14 cellular contexts compared by ENCODE assay signal in genomic region chr14:24079521-24080141, GRCh38. TPM values are rescaled to one million over a fixed set of nuclear protein-coding genes. Genes with fewer than 3 reads are reported as not detected.
A peak's percentile ranks its signal among the peaks of the same experiment; 100 is the strongest.
DNase-seq lines count a peak whose midpoint lies in the region; ATAC-seq, FAIRE-seq and TF ChIP-seq lines count a peak whose summit lies in the region.
"Had no signal": no experiment of that assay in that cellular context is flagged by ENCODE, and none has a peak within 500 bp of the region (broad histone marks: within the 10 kb centered on the region; RNA-seq: fewer than 3 reads in every experiment).

No MANE protein-coding gene starts in this region.

- no peak overlapping the region for H3K27ac Mint-ChIP-seq in endodermal cell
- no peak overlapping the region for H3K27ac Mint-ChIP-seq in activated CD4-positive, alpha-beta memory T cell treated with anti-CD3 and anti-CD28 coated beads, Interleukin-2, amount 10 ng/mL, durations not matched to agents 7 days and 5 days

- H3K9ac ChIP-seq in HepG2 (ENCODE audit: insufficient read depth, low read depth, low read length): no peak overlapping the region
- no peak overlapping the region for H3K9ac ChIP-seq in endodermal cell (ENCODE audit: extremely low read depth, low read length, poor library complexity, severe bottlenecking)

- peaks cover 37% of the 10 kb centered on the region for H3K4me1 ChIP-seq in HepG2 (ENCODE audit: insufficient read depth, low read length)
- peaks cover 0 to 23% (median 12%) of the 10 kb centered on the region in 4 donors for H3K4me1 ChIP-seq in right lobe of liver
- peaks cover 16% of the 10 kb centered on the region for H3K4me1 ChIP-seq in endodermal cell (ENCODE audit: control insufficient read depth, insufficient read depth, low read length)
- H3K4me1 ChIP-seq in ovary (ENCODE audit: insufficient read depth): no peaks in the 10 kb centered on the region

- H3K4me3 Mint-ChIP-seq in endodermal cell: no peak overlapping the region
- H3K4me3 Mint-ChIP-seq in activated CD4-positive, alpha-beta memory T cell treated with anti-CD3 and anti-CD28 coated beads, Interleukin-2, amount 10 ng/mL, durations not matched to agents 7 days and 5 days: no peak overlapping the region

- H3K27me3 ChIP-seq in HepG2 (ENCODE audit: control insufficient read depth in 1 of 2, insufficient read depth in 2 of 2, low read length in 2 of 2) (peaks cover 17 to 72% of the 10 kb centered on the region in 2 experiments), right lobe of liver (no peaks in the 10 kb centered on the region), endodermal cell (ENCODE audit: control insufficient read depth, insufficient read depth, low read length, poor library complexity, severe bottlenecking) (peaks cover 53% of the 10 kb centered on the region), ovary (no peaks in the 10 kb centered on the region)
- H3K27me3 ChIP-seq: MG63 had no signal

- H3K36me3 Mint-ChIP-seq in endodermal cell (ENCODE audit: low read depth): no peaks in the 10 kb centered on the region
- H3K36me3 Mint-ChIP-seq in activated CD4-positive, alpha-beta memory T cell treated with anti-CD3 and anti-CD28 coated beads, Interleukin-2, amount 10 ng/mL, durations not matched to agents 7 days and 5 days (ENCODE audit: low read depth): no peaks in the 10 kb centered on the region

- H4K20me1 ChIP-seq in HepG2 (ENCODE audit: insufficient read depth, low read length): no peaks in the 10 kb centered on the region

- H3K4me3 ChIP-seq in HepG2 (replicated peaks in 1 of 3; ENCODE audit: insufficient read depth in 1 of 3, low read depth in 2 of 3, low read length in 3 of 3): no peak overlapping the region
- H3K4me3 ChIP-seq in right lobe of liver: no peak overlapping the region
- H3K4me3 ChIP-seq in endodermal cell (ENCODE audit: low read length): no peak overlapping the region
- no peak overlapping the region for H3K4me3 ChIP-seq in ovary
- H3K4me3 ChIP-seq: MG63 had no signal

- no peaks in the 10 kb centered on the region for H3K79me2 ChIP-seq in HepG2 (ENCODE audit: insufficient read depth, low read length)

- no peaks in the 10 kb centered on the region for H3K36me3 ChIP-seq in HepG2 (replicated peaks in 1 of 2; ENCODE audit: control insufficient read depth in 1 of 2, insufficient read depth in 2 of 2, low read length in 2 of 2)
- no peaks in the 10 kb centered on the region for H3K36me3 ChIP-seq in right lobe of liver
- no peaks in the 10 kb centered on the region for H3K36me3 ChIP-seq in endodermal cell (ENCODE audit: control insufficient read depth, insufficient read depth, low read length)
- H3K36me3 ChIP-seq in ovary: no peaks in the 10 kb centered on the region
- H3K36me3 ChIP-seq: MG63 had no signal

- DNase-seq in HepG2 (ENCODE audit: low spot score) (no peak), right lobe of liver (no peak), NCI-H82 treated with DMSO at 0.1 percent for 48 hours (lab: John Stamatoyannopoulos, UW; ENCODE audit: unreplicated experiment) (peak; percentile 94), endodermal cell (peak; percentile 89), pons (ENCODE audit: low spot score) (no peak), ovary (no peak)
- no peak for DNase-seq in activated CD4-positive, alpha-beta memory T cell treated with anti-CD3 and anti-CD28 coated beads, Interleukin-2, amount 10 ng/mL, durations not matched to agents 7 days and 5 days
- DNase-seq: MG63 had no signal

- peaks cover 47% of the 10 kb centered on the region for H3K27me3 Mint-ChIP-seq in endodermal cell (ENCODE audit: insufficient read depth)
- H3K27me3 Mint-ChIP-seq in activated CD4-positive, alpha-beta memory T cell treated with anti-CD3 and anti-CD28 coated beads, Interleukin-2, amount 10 ng/mL, durations not matched to agents 7 days and 5 days: peaks cover 11% of the 10 kb centered on the region

- TF ChIP-seq POLR2A in HepG2 (IDR thresholded peaks at IDR 0.05; ENCODE audit: insufficient read depth in 1 of 2, low read depth in 2 of 2, low read length in 2 of 2) (no peak), right lobe of liver (IDR thresholded peaks at IDR 0.05) (no peak), ovary (IDR thresholded peaks at IDR 0.05) (no peak)

- TF ChIP-seq CTCF in HepG2 (CRISPR knock-in tag; IDR thresholded peaks at IDR 0.05) (no peak), right lobe of liver (IDR thresholded peaks at IDR 0.05) (no peak), endodermal cell (conservative IDR thresholded peaks at IDR 0.05) (no peak), ovary (IDR thresholded peaks at IDR 0.05) (no peak)

- no peak for TF ChIP-seq RAD21 in HepG2 (CRISPR knock-in tag; IDR thresholded peaks at IDR 0.05)

- no peak for FAIRE-seq in HepG2 (lab: Jason Lieb, UNC)
- FAIRE-seq: bronchial epithelial cell, GM12892 had no signal

- CTCF ChIA-PET in HepG2 (lab: Yijun Ruan, JAX; ENCODE audit: low intra/inter-chr PET ratio, low total read pairs): no interaction called here
- CTCF ChIA-PET in activated CD4-positive, alpha-beta memory T cell treated with anti-CD3 and anti-CD28 coated beads, Interleukin-2, amount 10 ng/mL, durations not matched to agents 7 days and 5 days (lab: Charles Lee): interaction anchor here (1.0 to 4.3 kb wide), 7 partner anchors 13 to 253 kb away, joined by 3 to 82 read pairs (median 8); partner anchors contain the start of genes IRF9 and PCK2

- H3K9me3 Mint-ChIP-seq in endodermal cell: no peaks in the 10 kb centered on the region
- no peaks in the 10 kb centered on the region for H3K9me3 Mint-ChIP-seq in activated CD4-positive, alpha-beta memory T cell treated with anti-CD3 and anti-CD28 coated beads, Interleukin-2, amount 10 ng/mL, durations not matched to agents 7 days and 5 days

- POLR2A ChIA-PET in HepG2 (lab: Yijun Ruan, JAX): interaction anchor here (1.0 to 4.9 kb wide), 8 partner anchors 15 to 133 kb away, joined by 3 to 131 read pairs (median 9); partner anchors contain the start of genes CARMIL3, CHMP4A, DCAF11 and EMC9
- POLR2A ChIA-PET in activated CD4-positive, alpha-beta memory T cell treated with anti-CD3 and anti-CD28 coated beads, Interleukin-2, amount 10 ng/mL, durations not matched to agents 7 days and 5 days (lab: Charles Lee): interaction anchor here (0.7 to 5.1 kb wide), 14 partner anchors 8 to 351 kb away, joined by 3 to 105 read pairs (median 11); partner anchors contain the start of genes CPNE6, DCAF11, EMC9 and IRF9

- in situ Hi-C loops in HepG2 (cut with HindIII; ENCODE audit: extremely low pct_ligation_motif_present, low pct_unique_long_range_greater_than_20kb): no loop called here

- TF ChIP-seq EP300 in HepG2 (IDR thresholded peaks at IDR 0.05; ENCODE audit: low read depth in 2 of 2, low read length in 2 of 2): no peak
- TF ChIP-seq EP300 in HepG2 (CRISPR knock-in tag; IDR thresholded peaks at IDR 0.05; ENCODE audit: borderline replicate concordance): no peak
- TF ChIP-seq EP300 in ovary (IDR thresholded peaks at IDR 0.05): no peak

- H3K9me3 ChIP-seq in HepG2 (ENCODE audit: low read length): no peaks in the 10 kb centered on the region
- H3K9me3 ChIP-seq in right lobe of liver: no peaks in the 10 kb centered on the region
- no peaks in the 10 kb centered on the region for H3K9me3 ChIP-seq in endodermal cell (ENCODE audit: control insufficient read depth, low read length)
- no peaks in the 10 kb centered on the region for H3K9me3 ChIP-seq in ovary
- H3K9me3 ChIP-seq: MG63 had no signal

- no TSS peak for BruUV-seq in HepG2 (replicated peaks; lab: Mats Ljungman, UMichigan)

- ATAC-seq in HepG2 (no peak), right lobe of liver (no peak), GM18870 (IDR thresholded peaks at IDR 0.05; ENCODE audit: unreplicated experiment) (no peak)

- intact Hi-C loops in HepG2 (cut with micrococcal nuclease; ENCODE audit: unreplicated experiment) (no loop called here), right lobe of liver (cut with DNase I) (no loop called here), ovary (cut with DNase I) (no loop called here)

- H3K4me2 ChIP-seq in HepG2 (ENCODE audit: low read depth, low read length): no peak overlapping the region

- no peak overlapping the region for H3K27ac ChIP-seq in HepG2 (ENCODE audit: extremely low read length, insufficient read depth, low read length)
- H3K27ac ChIP-seq in right lobe of liver: no peak overlapping the region
- H3K27ac ChIP-seq in endodermal cell (ENCODE audit: low read depth, low read length): peak overlapping the region; percentile 73
- no peak overlapping the region for H3K27ac ChIP-seq in ovary

- H2AFZ ChIP-seq in HepG2 (ENCODE audit: low read length): no peak overlapping the region

- peaks cover 31% of the 10 kb centered on the region for H3K4me1 Mint-ChIP-seq in endodermal cell
- peaks cover 42% of the 10 kb centered on the region for H3K4me1 Mint-ChIP-seq in activated CD4-positive, alpha-beta memory T cell treated with anti-CD3 and anti-CD28 coated beads, Interleukin-2, amount 10 ng/mL, durations not matched to agents 7 days and 5 days

- WGBS in HepG2 (ENCODE audit: low lambda C conversion rate): 56% methylated on average over 8 of the region's 8 CpGs
- 88% methylated on average over 3 of the region's 8 CpGs for WGBS in right lobe of liver (ENCODE audit: insufficient coverage, low coverage, low lambda C conversion rate, missing lambda C conversion rate)
- 82 to 84% methylated on average over 6 to 8 of the region's 8 CpGs for WGBS in endodermal cell (ENCODE audit: insufficient coverage in 1 of 2, insufficient read length in 1 of 2), 2 experiments
- 86 to 90% (median 90%) methylated on average over 8 of the region's 8 CpGs for WGBS in ovary, 3 donors

RNA-seq across cellular contexts. Expression of gene CPNE6, which starts 8.3 kb away (rescaled TPM):
- not detected in 2 replicates for total RNA-seq in HepG2 (2016; rRNA removed; fragmentation: Illumina TruSeq; extraction: Trizol)
- not detected in 2 replicates for total RNA-seq in HepG2 (2016; cell fraction: cytosol; rRNA removed; fragmentation: Illumina TruSeq; extraction: Trizol; ENCODE audit: low read depth)
- total RNA-seq in HepG2 (2016; cell fraction: insoluble cytoplasmic fraction; rRNA removed; fragmentation: Illumina TruSeq; extraction: Trizol): not detected in 2 replicates
- total RNA-seq in HepG2 (2016; cell fraction: membrane; rRNA removed; fragmentation: Illumina TruSeq; extraction: Trizol): not detected in 2 replicates
- not detected in 2 replicates for total RNA-seq in HepG2 (2016; cell fraction: nucleus; rRNA removed; fragmentation: Illumina TruSeq; extraction: Trizol)
- 0.03 TPM in 1 of 2 replicates, not detected in the other for polyA plus RNA-seq in HepG2 (2011; rRNA removed)
- polyA plus RNA-seq in HepG2 (2011; cell fraction: cytosol; rRNA removed): not detected in 2 replicates
- polyA plus RNA-seq in HepG2 (2011; cell fraction: nucleus; rRNA removed): 0.06 and 0.16 TPM in 2 replicates
- polyA plus RNA-seq in HepG2 (2012): 0.05 TPM in 1 of 2 replicates, not detected in the other
- not detected in 2 replicates for polyA plus RNA-seq in HepG2 (2016; cell fraction: cytosol; fragmentation: Illumina TruSeq; extraction: Trizol; ENCODE audit: low read depth)
- not detected in 2 replicates for polyA plus RNA-seq in HepG2 (2016; cell fraction: insoluble cytoplasmic fraction; fragmentation: Illumina TruSeq; extraction: Trizol; ENCODE audit: low read depth)
- not detected in 2 replicates for polyA plus RNA-seq in HepG2 (2016; cell fraction: membrane; fragmentation: Illumina TruSeq; extraction: Trizol; ENCODE audit: low read depth)
- not detected in 2 replicates for polyA plus RNA-seq in HepG2 (2016; cell fraction: nucleus; fragmentation: Illumina TruSeq; extraction: Trizol; ENCODE audit: insufficient read depth, low read depth)
- polyA minus RNA-seq in HepG2 (2011; rRNA and poly(A)+ RNA removed; ENCODE audit: low replicate concordance): 0.16 TPM in 1 of 2 replicates, not detected in the other
- polyA minus RNA-seq in HepG2 (2011; cell fraction: cytosol; rRNA and poly(A)+ RNA removed): not detected in 2 replicates
- polyA minus RNA-seq in HepG2 (2011; cell fraction: nucleus; rRNA and poly(A)+ RNA removed): not detected in 2 replicates
- under 1 TPM in 4 of 6 experiments, not detected in 2; 0.09 to 0.40 (median 0.18) TPM for total RNA-seq in right lobe of liver
- total RNA-seq in endodermal cell: not detected
- polyA plus RNA-seq in endodermal cell (2013, experiment 1 of 2): not detected
- polyA plus RNA-seq in endodermal cell (2013, experiment 2 of 2): not detected
- total RNA-seq in activated CD4-positive, alpha-beta memory T cell treated with anti-CD3 and anti-CD28 coated beads, Interleukin-2, amount 10 ng/mL, durations not matched to agents 7 days and 5 days: not detected
- total RNA-seq in ovary: under 1 TPM in 1 of 7 donors, not detected in 6; 0.71 TPM
- polyA plus RNA-seq in ovary: under 1 TPM; 0.08 to 0.55 TPM
- total RNA-seq: bronchial epithelial cell, liver, SK-MEL-5 had no signal
- polyA plus RNA-seq: CD14-positive monocyte had no signal

RNA-seq across cellular contexts. Expression of gene PCK2, which starts 14.5 kb away (rescaled TPM):
- total RNA-seq in HepG2 (2016; rRNA removed; fragmentation: Illumina TruSeq; extraction: Trizol) (118 and 129 TPM in 2 replicates), right lobe of liver (100 to 1,000 TPM; 124 to 615 (median 240) TPM), endodermal cell (10 to 100 TPM; 37.7 to 42.8 TPM), ovary (10 to 100 TPM in 1 of 7 donors, 1 to 10 TPM in 6; 2.4 to 66.8 (median 5.4) TPM)
- total RNA-seq in HepG2 (2016; cell fraction: cytosol; rRNA removed; fragmentation: Illumina TruSeq; extraction: Trizol; ENCODE audit: low read depth): 29.7 and 32.7 TPM in 2 replicates
- total RNA-seq in HepG2 (2016; cell fraction: insoluble cytoplasmic fraction; rRNA removed; fragmentation: Illumina TruSeq; extraction: Trizol): 112 and 129 TPM in 2 replicates
- 38.2 and 39.1 TPM in 2 replicates for total RNA-seq in HepG2 (2016; cell fraction: membrane; rRNA removed; fragmentation: Illumina TruSeq; extraction: Trizol)
- total RNA-seq in HepG2 (2016; cell fraction: nucleus; rRNA removed; fragmentation: Illumina TruSeq; extraction: Trizol): 96.7 and 121 TPM in 2 replicates
- polyA plus RNA-seq in HepG2 (2011; rRNA removed) (272 and 316 TPM in 2 replicates), ovary (1 to 10 TPM; 3.1 to 5.6 TPM)
- polyA plus RNA-seq in HepG2 (2011; cell fraction: cytosol; rRNA removed): 238 and 309 TPM in 2 replicates
- polyA plus RNA-seq in HepG2 (2011; cell fraction: nucleus; rRNA removed): 309 TPM in 2 replicates
- polyA plus RNA-seq in HepG2 (2012): 216 and 286 TPM in 2 replicates
- polyA plus RNA-seq in HepG2 (2016; cell fraction: cytosol; fragmentation: Illumina TruSeq; extraction: Trizol; ENCODE audit: low read depth): 19.2 and 20.8 TPM in 2 replicates
- polyA plus RNA-seq in HepG2 (2016; cell fraction: insoluble cytoplasmic fraction; fragmentation: Illumina TruSeq; extraction: Trizol; ENCODE audit: low read depth): 122 and 140 TPM in 2 replicates
- 27.1 and 31.0 TPM in 2 replicates for polyA plus RNA-seq in HepG2 (2016; cell fraction: membrane; fragmentation: Illumina TruSeq; extraction: Trizol; ENCODE audit: low read depth)
- polyA plus RNA-seq in HepG2 (2016; cell fraction: nucleus; fragmentation: Illumina TruSeq; extraction: Trizol; ENCODE audit: insufficient read depth, low read depth): 172 and 175 TPM in 2 replicates
- polyA minus RNA-seq in HepG2 (2011; rRNA and poly(A)+ RNA removed; ENCODE audit: low replicate concordance): 87.1 and 691 TPM in 2 replicates
- 204 and 209 TPM in 2 replicates for polyA minus RNA-seq in HepG2 (2011; cell fraction: cytosol; rRNA and poly(A)+ RNA removed)
- 128 and 158 TPM in 2 replicates for polyA minus RNA-seq in HepG2 (2011; cell fraction: nucleus; rRNA and poly(A)+ RNA removed)
- 26.6 TPM for polyA plus RNA-seq in endodermal cell (2013, experiment 1 of 2)
- polyA plus RNA-seq in endodermal cell (2013, experiment 2 of 2): 16.0 TPM
- 10 to 100 TPM; 88.5 to 90.6 TPM for total RNA-seq in activated CD4-positive, alpha-beta memory T cell treated with anti-CD3 and anti-CD28 coated beads, Interleukin-2, amount 10 ng/mL, durations not matched to agents 7 days and 5 days

RNA-seq across cellular contexts. Expression of gene CARMIL3, which starts 27.8 kb away (rescaled TPM):
- total RNA-seq in HepG2 (2016; rRNA removed; fragmentation: Illumina TruSeq; extraction: Trizol) (0.13 and 0.27 TPM in 2 replicates), right lobe of liver (1 to 10 TPM in 1 of 6 experiments, under 1 TPM in 5; 0.18 to 1.9 (median 0.29) TPM), endodermal cell (1 to 10 TPM; 2.1 to 4.4 TPM), ovary (1 to 10 TPM in 1 of 7 donors, under 1 TPM in 5, not detected in 1; 0.08 to 1.3 (median 0.37) TPM)
- total RNA-seq in HepG2 (2016; cell fraction: cytosol; rRNA removed; fragmentation: Illumina TruSeq; extraction: Trizol; ENCODE audit: low read depth): 0.18 TPM in 1 of 2 replicates, not detected in the other
- total RNA-seq in HepG2 (2016; cell fraction: insoluble cytoplasmic fraction; rRNA removed; fragmentation: Illumina TruSeq; extraction: Trizol): 0.12 and 0.41 TPM in 2 replicates
- 0.03 and 0.15 TPM in 2 replicates for total RNA-seq in HepG2 (2016; cell fraction: membrane; rRNA removed; fragmentation: Illumina TruSeq; extraction: Trizol)
- 0.47 and 0.65 TPM in 2 replicates for total RNA-seq in HepG2 (2016; cell fraction: nucleus; rRNA removed; fragmentation: Illumina TruSeq; extraction: Trizol)
- polyA plus RNA-seq in HepG2 (2011; rRNA removed) (0.55 and 0.85 TPM in 2 replicates), ovary (under 1 TPM; 0.08 to 0.10 TPM)
- polyA plus RNA-seq in HepG2 (2011; cell fraction: cytosol; rRNA removed): 0.13 and 0.21 TPM in 2 replicates
- 7.7 and 8.1 TPM in 2 replicates for polyA plus RNA-seq in HepG2 (2011; cell fraction: nucleus; rRNA removed)
- 0.16 and 0.34 TPM in 2 replicates for polyA plus RNA-seq in HepG2 (2012)
- polyA plus RNA-seq in HepG2 (2016; cell fraction: cytosol; fragmentation: Illumina TruSeq; extraction: Trizol; ENCODE audit: low read depth): 0.03 TPM in 2 replicates
- 0.19 and 0.23 TPM in 2 replicates for polyA plus RNA-seq in HepG2 (2016; cell fraction: insoluble cytoplasmic fraction; fragmentation: Illumina TruSeq; extraction: Trizol; ENCODE audit: low read depth)
- polyA plus RNA-seq in HepG2 (2016; cell fraction: membrane; fragmentation: Illumina TruSeq; extraction: Trizol; ENCODE audit: low read depth): 0.05 TPM in 2 replicates
- polyA plus RNA-seq in HepG2 (2016; cell fraction: nucleus; fragmentation: Illumina TruSeq; extraction: Trizol; ENCODE audit: insufficient read depth, low read depth): 1.6 and 2.9 TPM in 2 replicates
- polyA minus RNA-seq in HepG2 (2011; rRNA and poly(A)+ RNA removed; ENCODE audit: low replicate concordance): 0.14 and 3.1 TPM in 2 replicates
- 0.20 and 0.44 TPM in 2 replicates for polyA minus RNA-seq in HepG2 (2011; cell fraction: cytosol; rRNA and poly(A)+ RNA removed)
- 0.77 and 2.9 TPM in 2 replicates for polyA minus RNA-seq in HepG2 (2011; cell fraction: nucleus; rRNA and poly(A)+ RNA removed)
- 11.8 TPM for polyA plus RNA-seq in endodermal cell (2013, experiment 1 of 2)
- polyA plus RNA-seq in endodermal cell (2013, experiment 2 of 2): 8.0 TPM
- 1 to 10 TPM; 3.7 to 4.2 TPM for total RNA-seq in activated CD4-positive, alpha-beta memory T cell treated with anti-CD3 and anti-CD28 coated beads, Interleukin-2, amount 10 ng/mL, durations not matched to agents 7 days and 5 days
- total RNA-seq: bronchial epithelial cell had no signal
- polyA plus RNA-seq: CD14-positive monocyte had no signal

RNA-seq across cellular contexts. Expression of gene DCAF11, which starts 34.9 kb away (rescaled TPM):
- 257 and 342 TPM in 2 replicates for total RNA-seq in HepG2 (2016; rRNA removed; fragmentation: Illumina TruSeq; extraction: Trizol)
- 34.1 and 39.6 TPM in 2 replicates for total RNA-seq in HepG2 (2016; cell fraction: cytosol; rRNA removed; fragmentation: Illumina TruSeq; extraction: Trizol; ENCODE audit: low read depth)
- 258 and 327 TPM in 2 replicates for total RNA-seq in HepG2 (2016; cell fraction: insoluble cytoplasmic fraction; rRNA removed; fragmentation: Illumina TruSeq; extraction: Trizol)
- 160 and 166 TPM in 2 replicates for total RNA-seq in HepG2 (2016; cell fraction: membrane; rRNA removed; fragmentation: Illumina TruSeq; extraction: Trizol)
- total RNA-seq in HepG2 (2016; cell fraction: nucleus; rRNA removed; fragmentation: Illumina TruSeq; extraction: Trizol): 174 and 191 TPM in 2 replicates
- polyA plus RNA-seq in HepG2 (2011; rRNA removed): 150 and 176 TPM in 2 replicates
- 134 and 153 TPM in 2 replicates for polyA plus RNA-seq in HepG2 (2011; cell fraction: cytosol; rRNA removed)
- polyA plus RNA-seq in HepG2 (2011; cell fraction: nucleus; rRNA removed): 221 and 233 TPM in 2 replicates
- 123 and 142 TPM in 2 replicates for polyA plus RNA-seq in HepG2 (2012)
- 37.7 and 39.7 TPM in 2 replicates for polyA plus RNA-seq in HepG2 (2016; cell fraction: cytosol; fragmentation: Illumina TruSeq; extraction: Trizol; ENCODE audit: low read depth)
- 251 and 268 TPM in 2 replicates for polyA plus RNA-seq in HepG2 (2016; cell fraction: insoluble cytoplasmic fraction; fragmentation: Illumina TruSeq; extraction: Trizol; ENCODE audit: low read depth)
- polyA plus RNA-seq in HepG2 (2016; cell fraction: membrane; fragmentation: Illumina TruSeq; extraction: Trizol; ENCODE audit: low read depth): 114 and 116 TPM in 2 replicates
- polyA plus RNA-seq in HepG2 (2016; cell fraction: nucleus; fragmentation: Illumina TruSeq; extraction: Trizol; ENCODE audit: insufficient read depth, low read depth): 253 and 275 TPM in 2 replicates
- polyA minus RNA-seq in HepG2 (2011; rRNA and poly(A)+ RNA removed; ENCODE audit: low replicate concordance): 74.6 and 273 TPM in 2 replicates
- polyA minus RNA-seq in HepG2 (2011; cell fraction: cytosol; rRNA and poly(A)+ RNA removed): 98.7 and 103 TPM in 2 replicates
- 146 and 181 TPM in 2 replicates for polyA minus RNA-seq in HepG2 (2011; cell fraction: nucleus; rRNA and poly(A)+ RNA removed)
- 100 to 1,000 TPM in 3 of 6 experiments, 10 to 100 TPM in 3; 65.9 to 180 (median 103) TPM for total RNA-seq in right lobe of liver
- 10 to 100 TPM; 71.1 to 72.2 TPM for total RNA-seq in endodermal cell
- 37.1 TPM for polyA plus RNA-seq in endodermal cell (2013, experiment 1 of 2)
- polyA plus RNA-seq in endodermal cell (2013, experiment 2 of 2): 39.6 TPM
- 10 to 100 TPM; 94.1 to 98.2 TPM for total RNA-seq in activated CD4-positive, alpha-beta memory T cell treated with anti-CD3 and anti-CD28 coated beads, Interleukin-2, amount 10 ng/mL, durations not matched to agents 7 days and 5 days
- total RNA-seq in ovary: 10 to 100 TPM; 34.7 to 71.4 (median 51.5) TPM
- polyA plus RNA-seq in ovary: 10 to 100 TPM; 38.7 to 62.4 TPM

RNA-seq across cellular contexts. Expression of gene NRL, which starts 35.1 kb away (rescaled TPM):
- 4.7 and 5.2 TPM in 2 replicates for total RNA-seq in HepG2 (2016; rRNA removed; fragmentation: Illumina TruSeq; extraction: Trizol)
- total RNA-seq in HepG2 (2016; cell fraction: cytosol; rRNA removed; fragmentation: Illumina TruSeq; extraction: Trizol; ENCODE audit: low read depth): 6.6 and 7.1 TPM in 2 replicates
- total RNA-seq in HepG2 (2016; cell fraction: insoluble cytoplasmic fraction; rRNA removed; fragmentation: Illumina TruSeq; extraction: Trizol): 4.7 and 5.6 TPM in 2 replicates
- total RNA-seq in HepG2 (2016; cell fraction: membrane; rRNA removed; fragmentation: Illumina TruSeq; extraction: Trizol): 9.2 and 10.6 TPM in 2 replicates
- total RNA-seq in HepG2 (2016; cell fraction: nucleus; rRNA removed; fragmentation: Illumina TruSeq; extraction: Trizol): 3.4 and 5.1 TPM in 2 replicates
- 2.5 and 3.4 TPM in 2 replicates for polyA plus RNA-seq in HepG2 (2011; rRNA removed)
- 2.9 and 5.2 TPM in 2 replicates for polyA plus RNA-seq in HepG2 (2011; cell fraction: cytosol; rRNA removed)
- polyA plus RNA-seq in HepG2 (2011; cell fraction: nucleus; rRNA removed): 3.5 and 3.9 TPM in 2 replicates
- 2.2 and 2.5 TPM in 2 replicates for polyA plus RNA-seq in HepG2 (2012)
- polyA plus RNA-seq in HepG2 (2016; cell fraction: cytosol; fragmentation: Illumina TruSeq; extraction: Trizol; ENCODE audit: low read depth): 3.4 and 5.1 TPM in 2 replicates
- polyA plus RNA-seq in HepG2 (2016; cell fraction: insoluble cytoplasmic fraction; fragmentation: Illumina TruSeq; extraction: Trizol; ENCODE audit: low read depth): 4.5 and 4.7 TPM in 2 replicates
- 6.1 and 7.7 TPM in 2 replicates for polyA plus RNA-seq in HepG2 (2016; cell fraction: membrane; fragmentation: Illumina TruSeq; extraction: Trizol; ENCODE audit: low read depth)
- polyA plus RNA-seq in HepG2 (2016; cell fraction: nucleus; fragmentation: Illumina TruSeq; extraction: Trizol; ENCODE audit: insufficient read depth, low read depth): 3.5 and 4.8 TPM in 2 replicates
- 0.58 and 9.0 TPM in 2 replicates for polyA minus RNA-seq in HepG2 (2011; rRNA and poly(A)+ RNA removed; ENCODE audit: low replicate concordance)
- 3.0 and 3.9 TPM in 2 replicates for polyA minus RNA-seq in HepG2 (2011; cell fraction: cytosol; rRNA and poly(A)+ RNA removed)
- polyA minus RNA-seq in HepG2 (2011; cell fraction: nucleus; rRNA and poly(A)+ RNA removed): 6.1 and 6.6 TPM in 2 replicates
- 1 to 10 TPM; 1.4 to 2.9 (median 2.1) TPM for total RNA-seq in right lobe of liver
- total RNA-seq in endodermal cell: 1 to 10 TPM; 1.9 TPM
- polyA plus RNA-seq in endodermal cell (2013, experiment 1 of 2): 1.0 TPM
- 0.41 TPM for polyA plus RNA-seq in endodermal cell (2013, experiment 2 of 2)
- 1 to 10 TPM; 2.1 to 2.4 TPM for total RNA-seq in activated CD4-positive, alpha-beta memory T cell treated with anti-CD3 and anti-CD28 coated beads, Interleukin-2, amount 10 ng/mL, durations not matched to agents 7 days and 5 days
- total RNA-seq in ovary: 1 to 10 TPM; 1.0 to 4.1 (median 2.8) TPM
- 1 to 10 TPM in 1 of 2 donors, under 1 TPM in 1; 0.78 to 2.8 TPM for polyA plus RNA-seq in ovary

Comparison
In these comparisons a context has a peak if more than half of its experiments do, and no peak if none do; other contexts are left out.
1. DNase-seq: peak in NCI-H82 treated with DMSO at 0.1 percent for 48 hours (single experiment) and endodermal cell (single experiment); none in HepG2 (single experiment), right lobe of liver (0 of 3), activated CD4-positive, alpha-beta memory T cell treated with anti-CD3 and anti-CD28 coated beads, Interleukin-2, amount 10 ng/mL, durations not matched to agents 7 days and 5 days (single experiment), pons (single experiment) and ovary (0 of 5).